ENCODE assay signal across 25 cellular contexts in genomic region chr11:25252854-25253253, GRCh38.
"Had no signal": no experiment of that assay in that cellular context is flagged by ENCODE, and none has a peak within 500 bp of the region (broad histone marks: within the 10 kb centered on the region; RNA-seq: fewer than 3 reads in every experiment).

No MANE protein-coding gene starts in this region.

- H3K4me3 ChIP-seq: colonic mucosa, coronary artery, dorsolateral prefrontal cortex, esophagus muscularis mucosa, esophagus squamous epithelium, gastrocnemius medialis, gastroesophageal sphincter, heart left ventricle, heart right ventricle, hepatocyte had no signal

- DNase-seq: colonic mucosa; dermis blood vessel endothelial cell; dorsolateral prefrontal cortex; effector CD4-positive, alpha-beta T cell; effector CD8-positive, alpha-beta T cell; effector memory CD4-positive, alpha-beta T cell; effector memory CD8-positive, alpha-beta T cell; endodermal cell; erythroblast; esophagus squamous epithelium; foreskin fibroblast; foreskin keratinocyte; foreskin melanocyte; gastrocnemius medialis; glutamatergic neuron; head of caudate nucleus; heart left ventricle; heart right ventricle; hippocampal formation had no signal

- H3K9me3 ChIP-seq: colonic mucosa, esophagus muscularis mucosa, esophagus squamous epithelium, gastrocnemius medialis, gastroesophageal sphincter, heart right ventricle had no signal

- H3K27me3 ChIP-seq: colonic mucosa, dorsolateral prefrontal cortex, esophagus muscularis mucosa, esophagus squamous epithelium, foreskin keratinocyte, gastrocnemius medialis, gastroesophageal sphincter, heart left ventricle, heart right ventricle, hepatocyte had no signal

- H2AFZ ChIP-seq: hepatocyte had no signal

- H3K27ac ChIP-seq: colonic mucosa, coronary artery, dorsolateral prefrontal cortex, epithelial cell of prostate, esophagus muscularis mucosa, esophagus squamous epithelium, foreskin keratinocyte, gastrocnemius medialis, gastroesophageal sphincter, heart left ventricle, heart right ventricle, hepatocyte had no signal

- ATAC-seq: effector memory CD8-positive, alpha-beta T cell; esophagus mucosa; foreskin keratinocyte; gastrocnemius medialis; gastroesophageal sphincter; heart left ventricle; heart right ventricle had no signal

- H3K4me1 ChIP-seq: colonic mucosa, esophagus muscularis mucosa, esophagus squamous epithelium, foreskin keratinocyte, gastrocnemius medialis, gastroesophageal sphincter, heart left ventricle, heart right ventricle had no signal

- H3K36me3 ChIP-seq: colonic mucosa, esophagus muscularis mucosa, esophagus squamous epithelium, gastrocnemius medialis, gastroesophageal sphincter, heart left ventricle, heart right ventricle had no signal

- H3K4me2 ChIP-seq: hepatocyte had no signal

- H3K79me2 ChIP-seq: hepatocyte had no signal
